In the genomic region with DNA sequence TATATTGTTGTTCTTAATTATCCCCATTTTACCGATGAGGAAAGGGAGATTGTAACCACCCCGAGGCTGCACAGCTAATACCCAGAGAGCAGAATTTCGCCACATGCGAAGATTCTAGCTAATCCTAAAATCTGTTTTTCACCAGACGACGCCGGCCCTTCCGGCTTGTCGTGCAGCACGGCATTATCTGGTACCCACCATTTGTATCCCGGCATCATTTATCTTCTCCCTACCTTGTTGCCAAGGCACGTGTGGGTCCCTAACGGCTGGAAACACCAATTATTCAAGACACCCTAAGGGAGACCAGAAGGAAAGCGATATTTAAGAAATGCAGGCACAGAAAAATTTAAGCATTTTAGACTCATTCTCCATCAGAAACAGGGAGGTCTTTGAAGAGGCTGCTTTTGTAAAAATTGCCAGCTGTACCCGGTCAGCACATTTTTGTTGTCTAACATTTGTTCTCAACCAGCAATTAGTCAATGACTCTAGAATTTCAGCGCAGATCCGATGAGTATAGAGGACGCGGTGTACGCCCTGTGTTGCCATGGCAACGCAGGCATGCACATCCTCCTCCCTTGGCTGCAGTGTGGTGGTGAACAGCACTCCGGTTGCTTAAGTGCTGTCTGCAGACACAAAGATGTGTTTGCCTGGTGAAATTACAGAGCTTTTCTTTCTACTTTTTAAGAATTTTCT, we compare ENCODE assay signal across 8 cellular contexts.
DNase-seq lines count a peak whose midpoint lies in the region; ATAC-seq and TF ChIP-seq lines count a peak whose summit lies in the region.

No MANE protein-coding gene starts in this region.

- no peak for ATAC-seq in GM21723 (IDR thresholded peaks at IDR 0.05; ENCODE audit: unreplicated experiment)

- H3K9me3 Mint-ChIP-seq in activated T-helper 1 cell treated with anti-CD3 and anti-CD28 coated beads, Interleukin-12 subunit alpha, Interleukin-12 subunit beta, Interleukin-2, Interleukin-4 antibody, amounts not matched to agents 30 ng/mL and 10 ng/mL and 1 ng/mL, durations not matched to agents 14 hours and 24 hours and 36 hours: peaks cover 15% of the 10 kb centered on the region
- peaks cover 11% of the 10 kb centered on the region for H3K9me3 Mint-ChIP-seq in activated naive CD8-positive, alpha-beta T cell treated with anti-CD3 and anti-CD28 coated beads for 36 hours

- WGBS in testis, 2 donors: 47 to 63% methylated on average over 22 of the region's 22 CpGs

- H3K27ac Mint-ChIP-seq in activated T-helper 1 cell treated with anti-CD3 and anti-CD28 coated beads, Interleukin-12 subunit alpha, Interleukin-12 subunit beta, Interleukin-2, Interleukin-4 antibody, amounts not matched to agents 30 ng/mL and 10 ng/mL and 1 ng/mL, durations not matched to agents 14 hours and 24 hours and 36 hours: no peak overlapping the region
- H3K27ac Mint-ChIP-seq in activated naive CD8-positive, alpha-beta T cell treated with anti-CD3 and anti-CD28 coated beads for 36 hours: no peak overlapping the region

- H3K27me3 ChIP-seq in testis: no peaks in the 10 kb centered on the region

- no peak for TF ChIP-seq POLR2A in testis (IDR thresholded peaks at IDR 0.05)

- no peaks in the 10 kb centered on the region for H3K9me3 ChIP-seq in testis

- H3K4me1 Mint-ChIP-seq in activated T-helper 1 cell treated with anti-CD3 and anti-CD28 coated beads, Interleukin-12 subunit alpha, Interleukin-12 subunit beta, Interleukin-2, Interleukin-4 antibody, amounts not matched to agents 30 ng/mL and 10 ng/mL and 1 ng/mL, durations not matched to agents 14 hours and 24 hours and 36 hours (ENCODE audit: low read depth): no peaks in the 10 kb centered on the region
- no peaks in the 10 kb centered on the region for H3K4me1 Mint-ChIP-seq in activated naive CD8-positive, alpha-beta T cell treated with anti-CD3 and anti-CD28 coated beads for 36 hours

- H3K27ac ChIP-seq in testis: no peak overlapping the region

- intact Hi-C loops in testis (cut with DNase I; ENCODE audit: low total_unique reads): no loop called here
- intact Hi-C loops in activated T-helper 1 cell treated with anti-CD3 and anti-CD28 coated beads, Interleukin-12 subunit alpha, Interleukin-12 subunit beta, Interleukin-2, Interleukin-4 antibody, amounts not matched to agents 30 ng/mL and 10 ng/mL and 1 ng/mL, durations not matched to agents 14 hours and 24 hours and 36 hours (cut with micrococcal nuclease): no loop called here

- no peak for TF ChIP-seq CTCF in testis (IDR thresholded peaks at IDR 0.05)

- DNase-seq in COR-L47 (lab: John Stamatoyannopoulos, UW) (peak; percentile 86), NCI-H2107 (lab: John Stamatoyannopoulos, UW) (peak; percentile 35), iris pigment epithelial cell (ENCODE audit: low read depth) (peak; percentile 98), testis (peak; percentile 85)
- DNase-seq in central memory CD4-positive, alpha-beta T cell: peak; percentile 10
- no peak for DNase-seq in activated T-helper 1 cell treated with anti-CD3 and anti-CD28 coated beads, Interleukin-12 subunit alpha, Interleukin-12 subunit beta, Interleukin-2, Interleukin-4 antibody, amounts not matched to agents 30 ng/mL and 10 ng/mL and 1 ng/mL, durations not matched to agents 14 hours and 24 hours and 36 hours (ENCODE audit: low spot score)
- DNase-seq in activated naive CD8-positive, alpha-beta T cell treated with anti-CD3 and anti-CD28 coated beads for 36 hours: no peak

- peaks cover 20% of the 10 kb centered on the region for H3K4me1 ChIP-seq in testis

- no peaks in the 10 kb centered on the region for H3K36me3 ChIP-seq in testis (ENCODE audit: low read depth, missing control alignments)

- no peaks in the 10 kb centered on the region for H3K36me3 Mint-ChIP-seq in activated T-helper 1 cell treated with anti-CD3 and anti-CD28 coated beads, Interleukin-12 subunit alpha, Interleukin-12 subunit beta, Interleukin-2, Interleukin-4 antibody, amounts not matched to agents 30 ng/mL and 10 ng/mL and 1 ng/mL, durations not matched to agents 14 hours and 24 hours and 36 hours (ENCODE audit: low read depth)
- peaks cover 2% of the 10 kb centered on the region for H3K36me3 Mint-ChIP-seq in activated naive CD8-positive, alpha-beta T cell treated with anti-CD3 and anti-CD28 coated beads for 36 hours

- no peaks in the 10 kb centered on the region for H3K27me3 Mint-ChIP-seq in activated T-helper 1 cell treated with anti-CD3 and anti-CD28 coated beads, Interleukin-12 subunit alpha, Interleukin-12 subunit beta, Interleukin-2, Interleukin-4 antibody, amounts not matched to agents 30 ng/mL and 10 ng/mL and 1 ng/mL, durations not matched to agents 14 hours and 24 hours and 36 hours (ENCODE audit: insufficient read depth)
- H3K27me3 Mint-ChIP-seq in activated naive CD8-positive, alpha-beta T cell treated with anti-CD3 and anti-CD28 coated beads for 36 hours: peaks cover 20% of the 10 kb centered on the region

- H3K4me3 ChIP-seq in testis: no peak overlapping the region

- no peak overlapping the region for H3K4me3 Mint-ChIP-seq in activated T-helper 1 cell treated with anti-CD3 and anti-CD28 coated beads, Interleukin-12 subunit alpha, Interleukin-12 subunit beta, Interleukin-2, Interleukin-4 antibody, amounts not matched to agents 30 ng/mL and 10 ng/mL and 1 ng/mL, durations not matched to agents 14 hours and 24 hours and 36 hours
- H3K4me3 Mint-ChIP-seq in activated naive CD8-positive, alpha-beta T cell treated with anti-CD3 and anti-CD28 coated beads for 36 hours: no peak overlapping the region

Comparison
In these comparisons a context has a peak if more than half of its experiments do, and no peak if none do; other contexts are left out.
1. DNase-seq: peak in COR-L47 (single experiment), NCI-H2107 (single experiment), central memory CD4-positive, alpha-beta T cell (single experiment), iris pigment epithelial cell (single experiment) and testis (single experiment); none in activated T-helper 1 cell treated with anti-CD3 and anti-CD28 coated beads, Interleukin-12 subunit alpha, Interleukin-12 subunit beta, Interleukin-2, Interleukin-4 antibody, amounts not matched to agents 30 ng/mL and 10 ng/mL and 1 ng/mL, durations not matched to agents 14 hours and 24 hours and 36 hours (single experiment) and activated naive CD8-positive, alpha-beta T cell treated with anti-CD3 and anti-CD28 coated beads for 36 hours (single experiment).